ENCODE assay signal across 14 cellular contexts in genomic region chr5:137828192-137828591, GRCh38. TPM values are rescaled to one million over a fixed set of nuclear protein-coding genes. Genes with fewer than 3 reads are reported as not detected.
"Had no signal": no experiment of that assay in that cellular context is flagged by ENCODE, and none has a peak within 500 bp of the region (broad histone marks: within the 10 kb centered on the region; RNA-seq: fewer than 3 reads in every experiment).

No MANE protein-coding gene starts in this region.

- H3K36me3 ChIP-seq: adrenal gland, colonic mucosa, spleen had no signal

- FAIRE-seq: endometrium had no signal

- DNase-seq: activated CD4-positive, alpha-beta memory T cell treated with anti-CD3 and anti-CD28 coated beads for 36 hours; activated CD4-positive, alpha-beta T cell treated with anti-CD3 and anti-CD28 coated beads for 36 hours; activated T-cell treated with anti-CD3 and anti-CD28 coated beads, Interleukin-2, amount 50 U/mL, for 24 hours; adrenal gland; central memory CD4-positive, alpha-beta T cell; colonic mucosa; naive thymus-derived CD4-positive, alpha-beta T cell; retina; spleen; stimulated activated naive CD8-positive, alpha-beta T cell treated with anti-CD3 and anti-CD28 coated beads, Interleukin-15, amount 100 ng/mL, for 72 hours; testis had no signal

- H3K4me1 ChIP-seq: colonic mucosa, spleen, testis had no signal

- H3K9me3 ChIP-seq: colonic mucosa, testis had no signal

- H3K27ac ChIP-seq: adrenal gland, colonic mucosa, parathyroid adenoma, spleen, testis had no signal

- H3K4me3 ChIP-seq: adrenal gland, colonic mucosa, lung, spleen, testis had no signal

- ATAC-seq: activated CD4-positive, alpha-beta T cell treated with anti-CD3 and anti-CD28 coated beads for 36 hours; naive thymus-derived CD4-positive, alpha-beta T cell; stimulated activated naive CD8-positive, alpha-beta T cell treated with anti-CD3 and anti-CD28 coated beads, Interleukin-15, amount 100 ng/mL, for 72 hours had no signal

- H3K27me3 ChIP-seq: adrenal gland, colonic mucosa, spleen, testis had no signal

RNA-seq across cellular contexts. Expression of gene MYOT, which starts 39.5 kb away (rescaled TPM):
- total RNA-seq: activated CD4-positive, alpha-beta memory T cell treated with anti-CD3 and anti-CD28 coated beads for 36 hours; activated CD4-positive, alpha-beta T cell treated with anti-CD3 and anti-CD28 coated beads for 36 hours; naive thymus-derived CD4-positive, alpha-beta T cell had no signal
